In the genomic region with DNA sequence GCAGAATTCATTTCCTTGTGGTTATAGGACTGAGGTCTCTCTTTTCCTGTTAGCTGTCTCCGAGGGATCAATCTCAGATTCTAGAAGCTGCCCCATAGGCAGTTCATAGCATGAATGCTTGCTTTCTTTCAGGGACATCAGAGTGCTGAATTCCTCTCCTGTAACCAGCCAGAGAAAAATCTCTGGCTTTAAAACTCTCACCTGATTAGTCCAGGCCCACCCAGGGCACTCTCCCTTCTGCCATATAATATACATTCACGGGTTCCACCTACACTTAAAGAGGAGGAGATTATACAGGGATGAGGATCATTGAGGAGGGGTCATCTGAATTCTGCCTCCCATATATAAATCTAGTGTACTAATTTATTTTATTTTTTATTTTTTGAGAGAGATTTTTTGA, we compare ENCODE assay signal across 1 cellular context.
TF ChIP-seq lines count a peak whose summit lies in the region.

No MANE protein-coding gene starts in this region.

TF ChIP-seq in HEK293, 187 proteins besides CTCF, POLR2A, EP300 and RAD21:
- TF ChIP-seq ZNF10 (tag by site-specific recombination; IDR thresholded peaks at IDR 0.05) (peak; percentile 98), SP3 (tag by site-specific recombination; IDR thresholded peaks at IDR 0.05) (no peak), ZNF155 (tag by site-specific recombination; IDR thresholded peaks at IDR 0.05) (no peak)
- TF ChIP-seq, protein P1, sequence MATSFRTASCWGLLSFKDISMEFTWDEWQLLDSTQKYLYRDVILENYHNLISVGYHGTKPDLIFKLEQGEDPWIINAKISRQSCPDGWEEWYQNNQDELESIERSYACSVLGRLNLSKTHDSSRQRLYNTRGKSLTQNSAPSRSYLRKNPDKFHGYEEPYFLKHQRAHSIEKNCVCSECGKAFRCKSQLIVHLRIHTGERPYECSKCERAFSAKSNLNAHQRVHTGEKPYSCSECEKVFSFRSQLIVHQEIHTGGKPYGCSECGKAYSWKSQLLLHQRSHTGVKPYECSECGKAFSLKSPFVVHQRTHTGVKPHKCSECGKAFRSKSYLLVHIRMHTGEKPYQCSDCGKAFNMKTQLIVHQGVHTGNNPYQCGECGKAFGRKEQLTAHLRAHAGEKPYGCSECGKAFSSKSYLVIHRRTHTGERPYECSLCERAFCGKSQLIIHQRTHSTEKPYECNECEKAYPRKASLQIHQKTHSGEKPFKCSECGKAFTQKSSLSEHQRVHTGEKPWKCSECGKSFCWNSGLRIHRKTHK (tag by site-specific recombination; IDR thresholded peaks at IDR 0.05) = no peak
